27 cellular contexts compared by ENCODE assay signal in the genomic region with DNA sequence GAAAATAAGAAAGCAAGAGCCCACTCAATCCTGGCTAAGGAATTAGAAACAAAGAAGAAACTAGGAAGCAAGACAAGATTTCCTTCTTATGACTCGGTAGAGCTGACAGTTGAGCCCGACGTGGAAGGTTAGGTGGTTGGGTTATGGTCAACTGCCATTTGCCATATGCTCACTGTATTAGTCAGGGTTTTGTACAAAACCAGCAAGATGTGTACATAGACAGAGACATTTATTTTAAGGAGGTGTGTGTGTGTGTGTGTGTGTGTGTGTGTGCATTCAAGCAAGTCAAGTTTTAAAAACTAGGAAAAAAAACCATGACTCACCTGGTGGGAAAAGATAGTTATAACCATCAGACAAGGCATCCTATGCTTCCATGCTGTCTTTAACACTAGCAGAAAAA.
"Had no signal": no experiment of that assay in that cellular context is flagged by ENCODE, and none has a peak within 500 bp of the region (broad histone marks: within the 10 kb centered on the region; RNA-seq: fewer than 3 reads in every experiment).

No MANE protein-coding gene starts in this region.

- H3K27me3 ChIP-seq: ascending aorta, breast epithelium, cardiac muscle cell, dorsolateral prefrontal cortex, esophagus muscularis mucosa, gastrocnemius medialis had no signal

- H3K27ac ChIP-seq: ascending aorta, breast epithelium, cardiac muscle cell, coronary artery, dorsolateral prefrontal cortex, esophagus muscularis mucosa, foreskin keratinocyte, gastrocnemius medialis, heart right ventricle had no signal

- H3K4me1 ChIP-seq: ascending aorta, breast epithelium, esophagus muscularis mucosa, foreskin keratinocyte, gastrocnemius medialis, heart right ventricle had no signal

- H3K4me3 ChIP-seq: ascending aorta, breast epithelium, cardiac muscle cell, coronary artery, dorsolateral prefrontal cortex, esophagus muscularis mucosa, gastrocnemius medialis, heart right ventricle had no signal

- ATAC-seq: activated CD4-positive, alpha-beta T cell treated with anti-CD3 and anti-CD28 coated beads for 36 hours; activated CD8-positive, alpha-beta memory T cell treated with anti-CD3 and anti-CD28 coated beads, Interleukin-2, amount 10 ng/mL, durations not matched to agents 7 days and 5 days; activated CD8-positive, alpha-beta T cell treated with anti-CD3 and anti-CD28 coated beads, Interleukin-2, amount 10 ng/mL, durations not matched to agents 7 days and 5 days; activated naive CD4-positive, alpha-beta T cell treated with anti-CD3 and anti-CD28 coated beads, Interleukin-2, amount 50 U/mL, for 72 hours; activated T-cell treated with anti-CD3 and anti-CD28 coated beads, Interleukin-2, amount 50 U/mL, for 72 hours; foreskin keratinocyte; gastrocnemius medialis; heart right ventricle had no signal

- H3K9me3 ChIP-seq: ascending aorta, breast epithelium, esophagus muscularis mucosa, gastrocnemius medialis, heart right ventricle had no signal

- DNase-seq: activated CD4-positive, alpha-beta memory T cell treated with anti-CD3 and anti-CD28 coated beads for 36 hours; activated CD4-positive, alpha-beta T cell treated with anti-CD3 and anti-CD28 coated beads for 36 hours; activated CD4-positive, alpha-beta T cell treated with anti-CD3 and anti-CD28 coated beads, Interleukin-2, amount 10 ng/mL, durations not matched to agents 24 days and 14 days; activated CD4-positive, CD25-positive, alpha-beta regulatory T cell; activated CD4-positive, CD25-positive, alpha-beta regulatory T cell treated with anti-CD3 and anti-CD28 coated beads, Interleukin-2, amount 50 U/mL, for 72 hours; activated CD8-positive, alpha-beta memory T cell treated with anti-CD3 and anti-CD28 coated beads, Interleukin-2, amount 10 ng/mL, durations not matched to agents 7 days and 5 days; activated CD8-positive, alpha-beta memory T cell treated with anti-CD3 and anti-CD28 coated beads, Interleukin-2, amount 50 U/mL, for 4 hours; activated CD8-positive, alpha-beta T cell treated with anti-CD3 and anti-CD28 coated beads, Interleukin-2, amount 10 ng/mL, durations not matched to agents 7 days and 5 days; activated gamma-delta T cell; activated naive CD4-positive, alpha-beta T cell; activated naive CD4-positive, alpha-beta T cell treated with anti-CD3 and anti-CD28 coated beads, Interleukin-2, amount 10 ng/mL, durations not matched to agents 7 days and 5 days; activated naive CD8-positive, alpha-beta T cell treated with anti-CD3 and anti-CD28 coated beads, Interleukin-2, amount 10 ng/mL, durations not matched to agents 7 days and 5 days; activated T-cell treated with anti-CD3 and anti-CD28 coated beads, Interleukin-2, amount 50 U/mL, for 24 hours; activated T-cell treated with anti-CD3 and anti-CD28 coated beads, Interleukin-2, amount 50 U/mL, for 72 hours; dorsolateral prefrontal cortex; effector memory CD4-positive, alpha-beta T cell; erythroblast; foreskin keratinocyte; gastrocnemius medialis; heart right ventricle; T-helper 1 cell had no signal

- H3K36me3 ChIP-seq: ascending aorta, breast epithelium, cardiac muscle cell, esophagus muscularis mucosa, gastrocnemius medialis, heart right ventricle had no signal
